1 cellular context compared by ENCODE assay signal in the genomic region with DNA sequence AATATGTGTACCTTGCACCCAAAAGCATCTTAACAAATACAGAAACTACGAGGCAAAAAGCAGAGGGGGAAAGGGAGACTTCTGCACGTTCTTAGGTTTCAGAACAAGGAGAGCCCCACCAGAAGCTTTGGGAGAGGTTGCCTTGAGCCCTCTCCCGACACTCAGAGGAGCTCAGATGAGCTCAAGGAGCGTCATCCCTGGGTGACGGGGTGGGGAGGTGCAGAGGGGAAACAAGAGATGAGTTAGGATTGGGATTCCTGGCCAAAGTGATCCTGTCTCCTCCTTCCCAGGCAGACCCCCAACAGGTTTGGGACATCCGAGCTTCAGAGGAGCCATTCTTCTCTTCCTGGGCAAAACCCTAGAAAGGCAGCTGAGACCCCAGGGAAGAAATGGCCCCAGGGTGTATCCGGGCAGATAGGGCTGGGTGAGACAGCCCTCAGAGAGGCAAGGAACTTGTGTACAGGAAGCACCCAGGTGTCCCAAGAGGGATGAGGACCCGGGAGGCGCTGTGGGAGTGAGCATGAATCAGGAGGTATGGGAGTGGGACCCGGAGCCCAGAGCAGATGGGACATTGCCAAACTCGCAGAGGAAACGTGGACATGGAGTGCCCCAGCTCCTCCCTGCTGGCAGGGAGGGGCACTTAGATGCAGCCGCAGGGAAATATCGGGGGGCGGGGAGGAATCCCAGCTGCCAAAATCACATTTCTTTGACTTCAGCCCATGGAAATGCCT.
TF ChIP-seq lines count a peak whose summit lies in the region.

No MANE protein-coding gene starts in this region.

TF ChIP-seq in SK-N-SH, 30 proteins besides CTCF, POLR2A, EP300 and RAD21 (continued from another document):
- no peak for TF ChIP-seq REST (IDR thresholded peaks at IDR 0.05; ENCODE audit: low read depth, low read length)
- no peak for TF ChIP-seq NRF1 (IDR thresholded peaks at IDR 0.05; ENCODE audit: low read depth, low read length)
- no peak for TF ChIP-seq CHD2 (IDR thresholded peaks at IDR 0.05; ENCODE audit: low read length, partially characterized antibody)
- no peak for TF ChIP-seq POLR2AphosphoS5 (IDR thresholded peaks at IDR 0.05; ENCODE audit: low read depth, low read length)
- TF ChIP-seq NFIC (IDR thresholded peaks at IDR 0.05; ENCODE audit: borderline replicate concordance), result no peak
- no peak for TF ChIP-seq JUND (IDR thresholded peaks at IDR 0.05)
- no peak for TF ChIP-seq GABPA (IDR thresholded peaks at IDR 0.05; ENCODE audit: low read depth)
- TF ChIP-seq MEF2A (IDR thresholded peaks at IDR 0.05; ENCODE audit: borderline replicate concordance, low read depth), result no peak
- no peak for TF ChIP-seq EZH2phosphoT487 (IDR thresholded peaks at IDR 0.05; ENCODE audit: borderline replicate concordance, low read depth)
- no peak for TF ChIP-seq MXI1 (IDR thresholded peaks at IDR 0.05; ENCODE audit: low read depth, low read length)
- TF ChIP-seq ELF1 (IDR thresholded peaks at IDR 0.05), result no peak
- no peak for TF ChIP-seq SMC3 (IDR thresholded peaks at IDR 0.05; ENCODE audit: low read depth, low read length)
- no peak for TF ChIP-seq SIN3A (IDR thresholded peaks at IDR 0.05; ENCODE audit: borderline replicate concordance, low read depth, low read length)
- TF ChIP-seq YY1 (IDR thresholded peaks at IDR 0.05; ENCODE audit: low read depth), result no peak
- TF ChIP-seq, protein P1, sequence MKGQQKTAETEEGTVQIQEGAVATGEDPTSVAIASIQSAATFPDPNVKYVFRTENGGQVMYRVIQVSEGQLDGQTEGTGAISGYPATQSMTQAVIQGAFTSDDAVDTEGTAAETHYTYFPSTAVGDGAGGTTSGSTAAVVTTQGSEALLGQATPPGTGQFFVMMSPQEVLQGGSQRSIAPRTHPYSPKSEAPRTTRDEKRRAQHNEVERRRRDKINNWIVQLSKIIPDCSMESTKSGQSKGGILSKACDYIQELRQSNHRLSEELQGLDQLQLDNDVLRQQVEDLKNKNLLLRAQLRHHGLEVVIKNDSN (IDR thresholded peaks at IDR 0.05; ENCODE audit: borderline replicate concordance, low read depth), result no peak
- TF ChIP-seq TCF12 (IDR thresholded peaks at IDR 0.05), result no peak
- TF ChIP-seq GATA2 (CRISPR knock-in tag; IDR thresholded peaks at IDR 0.05), result no peak
